In genomic region chr21:34199121-34199910, GRCh38 we compare ENCODE assay signal across 10 cellular contexts.
A peak's percentile ranks its signal among the peaks of the same experiment; 100 is the strongest.
DNase-seq lines count a peak whose midpoint lies in the region; ATAC-seq and TF ChIP-seq lines count a peak whose summit lies in the region.
"Had no signal": no experiment of that assay in that cellular context is flagged by ENCODE, and none has a peak within 500 bp of the region (broad histone marks: within the 10 kb centered on the region; RNA-seq: fewer than 3 reads in every experiment).

No MANE protein-coding gene starts in this region.

- intact Hi-C loops in CD14-positive monocyte (cut with micrococcal nuclease): no loop called here
- intact Hi-C loops in activated T-helper 2 cell treated with anti-CD3 and anti-CD28 coated beads, Interferon-gamma antibody, Interleukin-2, Interleukin-4, amounts not matched to agents 10 μg/mL and 5 μg/mL and 100 μg/mL, durations not matched to agents 14 hours and 24 hours and 36 hours (cut with micrococcal nuclease): loop anchor here (2.0 to 5.0 kb wide), 3 partner anchors 121 to 252 kb away; no protein-coding TSS in a partner anchor

- TF ChIP-seq CTCF in CD14-positive monocyte (IDR thresholded peaks at IDR 0.05): no peak

- ATAC-seq in GM18868 (IDR thresholded peaks at IDR 0.05; ENCODE audit: unreplicated experiment) (no peak), GM18517 (IDR thresholded peaks at IDR 0.05; ENCODE audit: unreplicated experiment) (no peak)

- peak overlapping the region; percentile 90 to 99 (median 99) for H3K27ac Mint-ChIP-seq in CD14-positive monocyte
- H3K27ac Mint-ChIP-seq in CD8-positive, alpha-beta memory T cell: peak overlapping the region; percentile 0 to 96 (median 56)
- peak overlapping the region; percentile 94 for H3K27ac Mint-ChIP-seq in activated T-helper 2 cell treated with anti-CD3 and anti-CD28 coated beads, Interferon-gamma antibody, Interleukin-2, Interleukin-4, amounts not matched to agents 10 μg/mL and 5 μg/mL and 100 μg/mL, durations not matched to agents 14 hours and 24 hours and 36 hours

- H3K9me3 ChIP-seq in CD8-positive, alpha-beta memory T cell (ENCODE audit: low read length): no peaks in the 10 kb centered on the region
- no peaks in the 10 kb centered on the region for H3K9me3 ChIP-seq in mesodermal cell (ENCODE audit: control insufficient read depth, low read length)

- CTCF ChIA-PET in CD8-positive, alpha-beta memory T cell (lab: Charles Lee): interaction anchor here (0.9 to 2.7 kb wide), 2 partner anchors 17 to 275 kb away, joined by 3 to 18 read pairs; no protein-coding TSS in a partner anchor

- WGBS in mesodermal cell (ENCODE audit: insufficient coverage in 2 of 2), 2 experiments: 78 to 85% methylated on average over 4 to 7 of the region's 7 CpGs

- no peak overlapping the region for H3K4me3 ChIP-seq in CD8-positive, alpha-beta memory T cell (ENCODE audit: low read length)
- no peak overlapping the region for H3K4me3 ChIP-seq in mesodermal cell (ENCODE audit: extremely low read depth, insufficient read depth, low read length, poor library complexity, severe bottlenecking)
- H3K4me3 ChIP-seq: skin epidermis had no signal

- H3K4me3 Mint-ChIP-seq in CD14-positive monocyte: no peak overlapping the region
- H3K4me3 Mint-ChIP-seq in CD8-positive, alpha-beta memory T cell: peak overlapping the region in 6 of 7 donors; percentile 10 to 67 (median 32)
- H3K4me3 Mint-ChIP-seq in activated T-helper 2 cell treated with anti-CD3 and anti-CD28 coated beads, Interferon-gamma antibody, Interleukin-2, Interleukin-4, amounts not matched to agents 10 μg/mL and 5 μg/mL and 100 μg/mL, durations not matched to agents 14 hours and 24 hours and 36 hours (ENCODE audit: low read depth): peak overlapping the region; percentile 6

- H3K9me3 Mint-ChIP-seq in CD14-positive monocyte: peaks cover 0 to 7% (median 3%) of the 10 kb centered on the region in 7 donors
- no peaks in the 10 kb centered on the region for H3K9me3 Mint-ChIP-seq in CD8-positive, alpha-beta memory T cell
- no peaks in the 10 kb centered on the region for H3K9me3 Mint-ChIP-seq in activated T-helper 2 cell treated with anti-CD3 and anti-CD28 coated beads, Interferon-gamma antibody, Interleukin-2, Interleukin-4, amounts not matched to agents 10 μg/mL and 5 μg/mL and 100 μg/mL, durations not matched to agents 14 hours and 24 hours and 36 hours

- H3K36me3 Mint-ChIP-seq in CD14-positive monocyte: peaks cover 0 to 2% of the 10 kb centered on the region in 2 donors
- no peaks in the 10 kb centered on the region for H3K36me3 Mint-ChIP-seq in CD8-positive, alpha-beta memory T cell
- no peaks in the 10 kb centered on the region for H3K36me3 Mint-ChIP-seq in activated T-helper 2 cell treated with anti-CD3 and anti-CD28 coated beads, Interferon-gamma antibody, Interleukin-2, Interleukin-4, amounts not matched to agents 10 μg/mL and 5 μg/mL and 100 μg/mL, durations not matched to agents 14 hours and 24 hours and 36 hours (ENCODE audit: low read depth)

- DNase-seq in CD14-positive monocyte (ENCODE audit: low spot score): no peak
- DNase-seq in CD8-positive, alpha-beta memory T cell: no peak
- no peak for DNase-seq in activated T-helper 2 cell treated with anti-CD3 and anti-CD28 coated beads, Interferon-gamma antibody, Interleukin-2, Interleukin-4, amounts not matched to agents 10 μg/mL and 5 μg/mL and 100 μg/mL, durations not matched to agents 14 hours and 24 hours and 36 hours (ENCODE audit: low spot score)
- DNase-seq in NCI-H226: no peak
- DNase-seq: brain microvascular endothelial cell, DMS153 had no signal

- no peaks in the 10 kb centered on the region for H3K27me3 ChIP-seq in CD8-positive, alpha-beta memory T cell (ENCODE audit: insufficient read depth, low read length, poor library complexity, severe bottlenecking)
- H3K27me3 ChIP-seq: brain microvascular endothelial cell had no signal

- H3K4me1 Mint-ChIP-seq in CD14-positive monocyte: peaks cover 73% of the 10 kb centered on the region
- H3K4me1 Mint-ChIP-seq in CD8-positive, alpha-beta memory T cell: peaks cover 33 to 44% (median 42%) of the 10 kb centered on the region in 3 donors
- H3K4me1 Mint-ChIP-seq in activated T-helper 2 cell treated with anti-CD3 and anti-CD28 coated beads, Interferon-gamma antibody, Interleukin-2, Interleukin-4, amounts not matched to agents 10 μg/mL and 5 μg/mL and 100 μg/mL, durations not matched to agents 14 hours and 24 hours and 36 hours (ENCODE audit: low read depth): peaks cover 56% of the 10 kb centered on the region

- H3K27me3 Mint-ChIP-seq in CD14-positive monocyte (ENCODE audit: low read depth in 3 of 3): peaks cover 0 to 2% (median 0%) of the 10 kb centered on the region in 3 donors
- H3K27me3 Mint-ChIP-seq in CD8-positive, alpha-beta memory T cell: peaks cover 2 to 5% of the 10 kb centered on the region in 2 donors
- no peaks in the 10 kb centered on the region for H3K27me3 Mint-ChIP-seq in activated T-helper 2 cell treated with anti-CD3 and anti-CD28 coated beads, Interferon-gamma antibody, Interleukin-2, Interleukin-4, amounts not matched to agents 10 μg/mL and 5 μg/mL and 100 μg/mL, durations not matched to agents 14 hours and 24 hours and 36 hours (ENCODE audit: low read depth)

- no peak overlapping the region for H3K27ac ChIP-seq in CD8-positive, alpha-beta memory T cell (ENCODE audit: low read depth, low read length)
- peak overlapping the region; percentile 71 for H3K27ac ChIP-seq in mesodermal cell (ENCODE audit: low read depth, low read length, severe bottlenecking)
- H3K27ac ChIP-seq: brain microvascular endothelial cell had no signal

- peaks cover 28% of the 10 kb centered on the region for H3K4me1 ChIP-seq in CD8-positive, alpha-beta memory T cell (ENCODE audit: insufficient read depth, low read length)
- H3K4me1 ChIP-seq in mesodermal cell (ENCODE audit: control insufficient read depth, insufficient read depth, low read length, poor library complexity, severe bottlenecking): peaks cover 23% of the 10 kb centered on the region

- no peaks in the 10 kb centered on the region for H3K36me3 ChIP-seq in CD8-positive, alpha-beta memory T cell (ENCODE audit: insufficient read depth, low read length)
- no peaks in the 10 kb centered on the region for H3K36me3 ChIP-seq in mesodermal cell (ENCODE audit: control insufficient read depth, insufficient read depth, low read length)
- H3K36me3 ChIP-seq: brain microvascular endothelial cell had no signal

- POLR2A ChIA-PET in CD8-positive, alpha-beta memory T cell (lab: Charles Lee): interaction anchor here (1.3 kb wide), 1 partner anchor 252 kb away, joined by 3 read pairs; no protein-coding TSS in a partner anchor

Comparison
In these comparisons a context has a peak if more than half of its experiments do, and no peak if none do; other contexts are left out.
1. H3K4me3 Mint-ChIP-seq: peak in CD8-positive, alpha-beta memory T cell (6 of 7) and activated T-helper 2 cell treated with anti-CD3 and anti-CD28 coated beads, Interferon-gamma antibody, Interleukin-2, Interleukin-4, amounts not matched to agents 10 μg/mL and 5 μg/mL and 100 μg/mL, durations not matched to agents 14 hours and 24 hours and 36 hours (single experiment); none in CD14-positive monocyte (0 of 2).
2. Peak in every context shown above with its lines, with median percentiles within 50 percentile points of each other: H3K27ac Mint-ChIP-seq.